ENCODE assay signal across 1 cellular context in genomic region chr11:112016088-112016764, GRCh38.
TF ChIP-seq lines count a peak whose summit lies in the region.

No MANE protein-coding gene starts in this region.

TF ChIP-seq in K562, 482 proteins besides CTCF, POLR2A, EP300 and RAD21:
- TF ChIP-seq ZNF707 (CRISPR knock-in tag; conservative IDR thresholded peaks at IDR 0.05) (no peak), ZNF830 (CRISPR knock-in tag; IDR thresholded peaks at IDR 0.05) (no peak), PHF20 (IDR thresholded peaks at IDR 0.05; ENCODE audit: partially characterized antibody) (no peak), NCOA4 (IDR thresholded peaks at IDR 0.05; ENCODE audit: partially characterized antibody) (no peak), IRF2 (CRISPR knock-in tag; IDR thresholded peaks at IDR 0.05) (no peak), NCOA6 (IDR thresholded peaks at IDR 0.05) (no peak), MAZ (CRISPR knock-in tag; conservative IDR thresholded peaks at IDR 0.05 in 1 of 2, IDR thresholded peaks at IDR 0.05 in 1 of 2) (no peak), FUS (optimal IDR thresholded peaks at IDR 0.05; ENCODE audit: low read depth, low read length) (no peak), ATF1 (CRISPR knock-in tag; IDR thresholded peaks at IDR 0.05) (no peak), ATF1 (tag; IDR thresholded peaks at IDR 0.05) (no peak), ZNF407 (IDR thresholded peaks at IDR 0.05; ENCODE audit: low read depth) (no peak), KAT8 (IDR thresholded peaks at IDR 0.05; ENCODE audit: low read depth) (no peak), KLF13 (tag; IDR thresholded peaks at IDR 0.05; ENCODE audit: borderline replicate concordance, low read depth) (no peak), SMAD4 (CRISPR knock-in tag; conservative IDR thresholded peaks at IDR 0.05) (no peak), FIP1L1 (IDR thresholded peaks at IDR 0.05; ENCODE audit: low read depth, low read length, poor library complexity, severe bottlenecking) (no peak)
- TF ChIP-seq, protein P1, sequence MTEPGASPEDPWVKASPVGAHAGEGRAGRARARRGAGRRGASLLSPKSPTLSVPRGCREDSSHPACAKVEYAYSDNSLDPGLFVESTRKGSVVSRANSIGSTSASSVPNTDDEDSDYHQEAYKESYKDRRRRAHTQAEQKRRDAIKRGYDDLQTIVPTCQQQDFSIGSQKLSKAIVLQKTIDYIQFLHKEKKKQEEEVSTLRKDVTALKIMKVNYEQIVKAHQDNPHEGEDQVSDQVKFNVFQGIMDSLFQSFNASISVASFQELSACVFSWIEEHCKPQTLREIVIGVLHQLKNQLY (CRISPR knock-in tag; conservative IDR thresholded peaks at IDR 0.05) = no peak
